Comparison of ENCODE assay signal across 30 cellular contexts in the genomic region with DNA sequence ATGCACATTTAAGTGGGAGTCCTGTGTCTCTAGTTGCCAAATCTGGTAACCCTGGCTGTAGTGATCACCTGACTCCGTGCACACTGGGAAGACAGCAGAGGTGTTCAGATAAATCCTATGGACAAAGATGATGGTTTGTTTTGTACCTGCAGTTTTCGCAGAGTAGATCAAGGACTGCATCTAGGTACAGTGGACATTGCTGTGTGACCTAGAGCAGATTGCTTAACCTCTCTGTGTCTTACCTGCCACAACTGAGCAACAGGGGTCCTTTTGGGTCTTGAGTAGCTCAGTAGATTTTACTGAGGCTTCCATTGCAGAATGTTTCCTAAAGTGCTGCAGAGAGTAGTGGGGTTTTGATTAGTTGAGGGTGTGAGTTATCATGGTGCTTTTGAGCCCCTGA.
"Had no signal": no experiment of that assay in that cellular context is flagged by ENCODE, and none has a peak within 500 bp of the region (broad histone marks: within the 10 kb centered on the region; RNA-seq: fewer than 3 reads in every experiment).

No MANE protein-coding gene starts in this region.

- DNase-seq: immature natural killer cell; kidney; left lung; lower lobe of right lung; mammary epithelial cell; mesenchymal stem cell; naive thymus-derived CD4-positive, alpha-beta T cell; nucleus accumbens; pancreas; posterior cingulate gyrus; retina; right cardiac atrium; sigmoid colon; small intestine; spleen; stimulated activated CD4-positive, alpha-beta T cell treated with anti-CD3 and anti-CD28 coated beads, Interleukin-4, amount 100 ng/mL, for 24 hours; stimulated activated naive CD4-positive, alpha-beta T cell; tibial artery; trophoblast cell; upper lobe of right lung had no signal

- H3K9me3 Mint-ChIP-seq: mesothelial cell of epicardium had no signal

- H3K4me3 Mint-ChIP-seq: immature natural killer cell; mesothelial cell of epicardium; naive thymus-derived CD4-positive, alpha-beta T cell; natural killer cell treated with Interleukin-12 subunit alpha and Interleukin-12 subunit beta and Interleukin-15 and Interleukin-18, amount 100 ng/mL, for 72 hours; stimulated activated effector memory CD8-positive, alpha-beta T cell treated with anti-CD3 and anti-CD28 coated beads, Interleukin-12 subunit alpha, Interleukin-12 subunit beta, amount 100 ng/mL, for 72 hours; stimulated activated naive CD8-positive, alpha-beta T cell treated with anti-CD3 and anti-CD28 coated beads, Interleukin-15, Interleukin-2, amounts not matched to agents 100 ng/mL and 50 ng/mL, for 24 hours had no signal

- ATAC-seq: left colon; left lung; lower lobe of right lung; naive thymus-derived CD4-positive, alpha-beta T cell; natural killer cell treated with Interleukin-12 subunit alpha and Interleukin-12 subunit beta and Interleukin-15 and Interleukin-18, amount 100 ng/mL, for 72 hours; pancreas; right cardiac atrium; stimulated activated effector memory CD8-positive, alpha-beta T cell treated with anti-CD3 and anti-CD28 coated beads, Interleukin-12 subunit alpha, Interleukin-12 subunit beta, amount 100 ng/mL, for 72 hours; upper lobe of right lung had no signal

- FAIRE-seq: islet of Langerhans, kidney, pancreas, small intestine, urothelium cell line had no signal

- H3K36me3 ChIP-seq: left lung, lower lobe of right lung, pancreas, prostate gland, sigmoid colon, spleen, suprapubic skin, thoracic aorta, tibial artery, upper lobe of right lung had no signal

- H3K4me3 ChIP-seq: left lung, lower lobe of right lung, pancreas, prostate gland, sigmoid colon, spleen, suprapubic skin, thoracic aorta, tibial artery, upper lobe of right lung had no signal

- H3K27me3 Mint-ChIP-seq: natural killer cell treated with Interleukin-12 subunit alpha and Interleukin-12 subunit beta and Interleukin-15 and Interleukin-18, amount 100 ng/mL, for 72 hours; stimulated activated naive CD8-positive, alpha-beta T cell treated with anti-CD3 and anti-CD28 coated beads, Interleukin-15, Interleukin-2, amounts not matched to agents 100 ng/mL and 50 ng/mL, for 24 hours had no signal

- H3K27ac Mint-ChIP-seq: immature natural killer cell; mesothelial cell of epicardium; naive thymus-derived CD4-positive, alpha-beta T cell; natural killer cell treated with Interleukin-12 subunit alpha and Interleukin-12 subunit beta and Interleukin-15 and Interleukin-18, amount 100 ng/mL, for 72 hours; stimulated activated effector memory CD8-positive, alpha-beta T cell treated with anti-CD3 and anti-CD28 coated beads, Interleukin-12 subunit alpha, Interleukin-12 subunit beta, amount 100 ng/mL, for 72 hours; stimulated activated naive CD8-positive, alpha-beta T cell treated with anti-CD3 and anti-CD28 coated beads, Interleukin-15, Interleukin-2, amounts not matched to agents 100 ng/mL and 50 ng/mL, for 24 hours had no signal

- H3K27me3 ChIP-seq: left lung, pancreas, sigmoid colon, suprapubic skin, upper lobe of right lung had no signal

- H3K4me1 ChIP-seq: left lung, lower lobe of right lung, pancreas, prostate gland, sigmoid colon, spleen, suprapubic skin, tibial artery, upper lobe of right lung had no signal

- H3K36me3 Mint-ChIP-seq: immature natural killer cell; mesothelial cell of epicardium; naive thymus-derived CD4-positive, alpha-beta T cell; natural killer cell treated with Interleukin-12 subunit alpha and Interleukin-12 subunit beta and Interleukin-15 and Interleukin-18, amount 100 ng/mL, for 72 hours; stimulated activated effector memory CD8-positive, alpha-beta T cell treated with anti-CD3 and anti-CD28 coated beads, Interleukin-12 subunit alpha, Interleukin-12 subunit beta, amount 100 ng/mL, for 72 hours had no signal

- H3K9me3 ChIP-seq: pancreas, prostate gland, sigmoid colon, suprapubic skin, thoracic aorta, tibial artery had no signal

- H3K4me1 Mint-ChIP-seq: immature natural killer cell; mesothelial cell of epicardium; naive thymus-derived CD4-positive, alpha-beta T cell; stimulated activated effector memory CD8-positive, alpha-beta T cell treated with anti-CD3 and anti-CD28 coated beads, Interleukin-12 subunit alpha, Interleukin-12 subunit beta, amount 100 ng/mL, for 72 hours had no signal

- H3K27ac ChIP-seq: left lung, lower lobe of right lung, pancreas, prostate gland, sigmoid colon, spleen, suprapubic skin, thoracic aorta, tibial artery, upper lobe of right lung had no signal
